ENCODE assay signal across 21 cellular contexts in genomic region chr15:42021593-42021992, GRCh38. TPM values are rescaled to one million over a fixed set of nuclear protein-coding genes. Genes with fewer than 3 reads are reported as not detected.
DNase-seq lines count a peak whose midpoint lies in the region; ATAC-seq and TF ChIP-seq lines count a peak whose summit lies in the region.
"Had no signal": no experiment of that assay in that cellular context is flagged by ENCODE, and none has a peak within 500 bp of the region (broad histone marks: within the 10 kb centered on the region; RNA-seq: fewer than 3 reads in every experiment).

No MANE protein-coding gene starts in this region.

- H3K9me3 ChIP-seq in RWPE2 (ENCODE audit: severe bottlenecking) (no peaks in the 10 kb centered on the region), suprapubic skin (no peaks in the 10 kb centered on the region)
- H3K9me3 ChIP-seq: BE2C had no signal

- H3K4me1 ChIP-seq in RWPE2 (ENCODE audit: insufficient read depth, poor library complexity, severe bottlenecking), result no peaks in the 10 kb centered on the region
- peaks cover 7% of the 10 kb centered on the region for H3K4me1 ChIP-seq in foreskin keratinocyte
- peaks cover 33% of the 10 kb centered on the region for H3K4me1 ChIP-seq in suprapubic skin
- H3K4me1 ChIP-seq: HAP-1 had no signal

- TF ChIP-seq EP300 in suprapubic skin (IDR thresholded peaks at IDR 0.05), result no peak

- 65% methylated on average over 4 of the region's 5 CpGs for WGBS in suprapubic skin

- TF ChIP-seq POLR2A in suprapubic skin (IDR thresholded peaks at IDR 0.05), result no peak

- H3K27me3 ChIP-seq in RWPE2 (ENCODE audit: insufficient read depth, poor library complexity, severe bottlenecking) (no peaks in the 10 kb centered on the region), foreskin keratinocyte (no peaks in the 10 kb centered on the region), suprapubic skin (no peaks in the 10 kb centered on the region)
- H3K27me3 ChIP-seq: BE2C had no signal

- DNase-seq in RWPE2 (ENCODE audit: low spot score) (peak; percentile 50), epithelial cell of prostate (ENCODE audit: low read depth, low spot score) (no peak), foreskin keratinocyte (peak in 1 of 2 donors; percentile 17), suprapubic skin (ENCODE audit: low spot score in 2 of 2) (peak in 1 of 2 donors; percentile 75), DMS79 (lab: John Stamatoyannopoulos, UW) (no peak), substantia nigra (lab: John Stamatoyannopoulos, UW) (no peak), NCI-H1092 (lab: John Stamatoyannopoulos, UW) (no peak)
- DNase-seq: ACHN; BE2C; C1 segment of cervical spinal cord; CD4-positive, CD25-positive, alpha-beta regulatory T cell; CD8-positive, alpha-beta memory T cell; COR-L47; DMS 273 treated with DMSO at 0.1 percent for 48 hours; DMS53; IMR-90 had no signal

- H3K27ac ChIP-seq in RWPE2 (ENCODE audit: poor library complexity, severe bottlenecking) (no peak overlapping the region), epithelial cell of prostate (peak overlapping the region; percentile 29), foreskin keratinocyte (no peak overlapping the region), suprapubic skin (peak overlapping the region; percentile 82), substantia nigra (ENCODE audit: low read depth, low read length, poor library complexity, severe bottlenecking) (no peak overlapping the region)
- H3K27ac ChIP-seq: GM23248, HL-60 had no signal

- H3K4me3 ChIP-seq in RWPE2 (ENCODE audit: severe bottlenecking), result no peak overlapping the region
- H3K4me3 ChIP-seq in suprapubic skin, result no peak overlapping the region
- H3K4me3 ChIP-seq: GM23248, HAP-1 had no signal

- no peak for TF ChIP-seq CTCF in RWPE2 (IDR thresholded peaks at IDR 0.05; ENCODE audit: poor library complexity, severe bottlenecking)
- TF ChIP-seq CTCF in foreskin keratinocyte (conservative IDR thresholded peaks at IDR 0.05), result no peak
- no peak for TF ChIP-seq CTCF in suprapubic skin (IDR thresholded peaks at IDR 0.05)

- ATAC-seq in RWPE2 (ENCODE audit: low read depth) (no peak), foreskin keratinocyte (peak; percentile 34), HG03520 (IDR thresholded peaks at IDR 0.05; ENCODE audit: unreplicated experiment) (no peak)

- H3K36me3 ChIP-seq in RWPE2 (ENCODE audit: low read depth) (no peaks in the 10 kb centered on the region), suprapubic skin (no peaks in the 10 kb centered on the region)
- H3K36me3 ChIP-seq: BE2C, HAP-1 had no signal

RNA-seq across cellular contexts. Expression of gene PLA2G4E, which starts 0.8 kb away (rescaled TPM):
- total RNA-seq in foreskin keratinocyte, result 0.07 and 0.14 TPM in 2 replicates
- polyA plus RNA-seq in foreskin keratinocyte, result 0.04 TPM in 2 replicates
- 100 to 1,000 TPM in 1 of 4 donors, 10 to 100 TPM in 3; 47.9 to 129 (median 60.9) TPM for total RNA-seq in suprapubic skin
- total RNA-seq: CD4-positive, CD25-positive, alpha-beta regulatory T cell; CD8-positive, alpha-beta memory T cell; GM23248; H4; IMR-90 had no signal
- polyA plus RNA-seq: CD4-positive, CD25-positive, alpha-beta regulatory T cell; CD8-positive, alpha-beta memory T cell; GM23248; IMR-90 had no signal

RNA-seq across cellular contexts. Expression of gene EHD4, which starts 49.2 kb away (rescaled TPM):
- total RNA-seq in foreskin keratinocyte (52.5 and 52.9 TPM in 2 replicates), suprapubic skin (10 to 100 TPM; 16.0 to 31.4 (median 20.9) TPM)
- polyA plus RNA-seq in foreskin keratinocyte, result 29.1 and 31.7 TPM in 2 replicates

Comparison
In these comparisons a context has a peak if more than half of its experiments do, and no peak if none do; other contexts are left out.
1. H3K27ac ChIP-seq: peak in epithelial cell of prostate (single experiment) and suprapubic skin (single experiment); none in RWPE2 (single experiment), foreskin keratinocyte (single experiment) and substantia nigra (single experiment).
2. RNA of gene PLA2G4E, which starts 0.8 kb away (total RNA-seq): 47.9 to 129 TPM in suprapubic skin; 0.07 to 0.14 TPM in foreskin keratinocyte; every median in the first group is over 10 times any median in the second.